Comparison of ENCODE assay signal across 1 cellular context in the genomic region with DNA sequence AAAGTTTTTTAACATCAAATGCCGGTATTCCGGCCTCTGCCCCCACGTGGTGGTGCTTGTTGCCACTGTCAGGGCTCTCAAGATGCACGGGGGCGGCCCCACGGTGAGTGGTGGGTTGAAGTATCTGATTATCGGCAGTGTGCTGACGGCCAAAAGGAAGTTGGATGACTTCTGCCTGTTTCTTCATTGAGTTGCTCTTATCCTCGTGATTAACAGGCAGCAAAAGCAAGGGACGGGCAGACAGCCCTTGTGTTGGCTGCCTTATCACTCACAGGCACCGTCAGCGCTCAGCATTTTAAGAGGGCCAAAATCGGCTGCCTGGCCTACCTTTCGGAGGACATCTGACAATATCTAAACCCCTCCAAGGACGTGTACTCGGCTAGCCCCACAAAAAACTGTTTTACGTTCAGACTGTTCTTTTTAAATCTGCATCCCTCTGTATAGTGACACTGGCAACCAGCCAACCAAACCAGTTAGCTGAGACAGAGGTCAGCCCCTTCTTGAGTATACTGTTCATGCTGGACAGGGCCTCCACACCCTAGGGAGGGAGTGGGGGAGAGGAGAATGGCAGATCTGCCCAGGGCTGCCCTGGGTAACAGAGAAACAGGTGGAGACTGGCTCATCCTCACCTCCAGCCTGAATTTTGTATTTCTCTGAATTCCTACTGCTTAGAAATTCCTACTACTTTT.
TF ChIP-seq lines count a peak whose summit lies in the region.

No MANE protein-coding gene starts in this region.

TF ChIP-seq in GM23338, 12 proteins besides CTCF, POLR2A, EP300 and RAD21 (continued from another document):
- TF ChIP-seq, protein P1, sequence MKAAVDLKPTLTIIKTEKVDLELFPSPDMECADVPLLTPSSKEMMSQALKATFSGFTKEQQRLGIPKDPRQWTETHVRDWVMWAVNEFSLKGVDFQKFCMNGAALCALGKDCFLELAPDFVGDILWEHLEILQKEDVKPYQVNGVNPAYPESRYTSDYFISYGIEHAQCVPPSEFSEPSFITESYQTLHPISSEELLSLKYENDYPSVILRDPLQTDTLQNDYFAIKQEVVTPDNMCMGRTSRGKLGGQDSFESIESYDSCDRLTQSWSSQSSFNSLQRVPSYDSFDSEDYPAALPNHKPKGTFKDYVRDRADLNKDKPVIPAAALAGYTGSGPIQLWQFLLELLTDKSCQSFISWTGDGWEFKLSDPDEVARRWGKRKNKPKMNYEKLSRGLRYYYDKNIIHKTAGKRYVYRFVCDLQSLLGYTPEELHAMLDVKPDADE (IDR thresholded peaks at IDR 0.05): no peak
- TF ChIP-seq EZH2phosphoT487 (IDR thresholded peaks at IDR 0.05; ENCODE audit: unreplicated experiment) (no peak), ZNF114 (CRISPR knock-in tag; IDR thresholded peaks at IDR 0.05) (no peak), CREB1 (CRISPR knock-in tag; IDR thresholded peaks at IDR 0.05; ENCODE audit: low read depth) (no peak), EZH2 (IDR thresholded peaks at IDR 0.05; ENCODE audit: low read depth, unreplicated experiment) (no peak), STAT1 (IDR thresholded peaks at IDR 0.05; ENCODE audit: unreplicated experiment) (no peak)
